In the genomic region with DNA sequence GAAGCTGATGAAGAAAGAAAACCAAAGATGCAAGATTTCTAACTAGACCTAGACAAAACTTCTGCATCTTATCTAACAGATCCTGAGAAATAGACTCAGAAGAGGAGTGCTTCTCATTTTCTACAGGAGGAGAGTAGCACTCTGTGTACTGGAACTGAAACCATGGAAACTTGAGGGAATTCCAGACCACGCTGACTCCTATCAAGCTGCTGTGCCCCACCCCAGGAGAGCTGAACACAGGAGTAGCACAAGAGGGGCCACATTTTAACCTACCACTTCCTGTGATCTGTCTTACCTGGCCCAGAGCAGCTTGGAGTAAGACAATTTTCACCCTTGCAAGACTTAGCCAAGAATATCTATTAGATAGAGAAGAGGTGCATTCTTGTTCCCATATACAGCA, we compare ENCODE assay signal across 19 cellular contexts.
DNase-seq lines count a peak whose midpoint lies in the region; ATAC-seq and TF ChIP-seq lines count a peak whose summit lies in the region.
"Had no signal": no experiment of that assay in that cellular context is flagged by ENCODE, and none has a peak within 500 bp of the region (broad histone marks: within the 10 kb centered on the region; RNA-seq: fewer than 3 reads in every experiment).

No MANE protein-coding gene starts in this region.

- no peak for TF ChIP-seq CTCF in IMR-90 (conservative IDR thresholded peaks at IDR 0.05; ENCODE audit: low read depth, low read length)

- no peak overlapping the region for H4K8ac ChIP-seq in IMR-90 (ENCODE audit: low read depth in 2 of 2, low read length in 2 of 2)
- no peak overlapping the region for H4K8ac ChIP-seq in mesendoderm (ENCODE audit: low read depth, low read length)

- H3K4ac ChIP-seq in IMR-90 (ENCODE audit: low read depth, low read length) (no peak overlapping the region), mesendoderm (ENCODE audit: low read depth, low read length) (no peak overlapping the region)

- WGBS in IMR-90 (ENCODE audit: extremely low coverage in 2 of 2, insufficient read length in 1 of 2), 2 experiments = no CpG with 5 or more reads among the region's 1 CpG
- WGBS in mesendoderm (ENCODE audit: extremely low coverage, insufficient coverage, low lambda C conversion rate) = no CpG with 5 or more reads among the region's 1 CpG

- no peak for TF ChIP-seq POLR2A in IMR-90 (IDR thresholded peaks at IDR 0.05; ENCODE audit: low read depth, low read length)

- H3K27me3 ChIP-seq in IMR-90 (ENCODE audit: control insufficient read depth, insufficient read depth, low read length) (no peaks in the 10 kb centered on the region), mesendoderm (ENCODE audit: insufficient read depth, low read length, poor library complexity) (no peaks in the 10 kb centered on the region)
- H3K27me3 ChIP-seq: gastroesophageal sphincter had no signal

- CTCF ChIA-PET in IMR-90 (lab: Yijun Ruan, JAX) = no interaction called here

- TF ChIP-seq RAD21 in IMR-90 (IDR thresholded peaks at IDR 0.05; ENCODE audit: low read length) = no peak

- H3K79me1 ChIP-seq in IMR-90 (ENCODE audit: low read depth in 1 of 2, low read length in 2 of 2) (peaks cover 4 to 7% of the 10 kb centered on the region in 2 experiments; a peak in 3 of 4 replicates), mesendoderm (ENCODE audit: low read length) (no peaks in the 10 kb centered on the region)

- no peaks in the 10 kb centered on the region for H3K79me2 ChIP-seq in mesendoderm (ENCODE audit: control insufficient read depth, insufficient read depth, low read length)

- H3K36me3 ChIP-seq in IMR-90 (ENCODE audit: control insufficient read depth, insufficient read depth, low read length) (no peaks in the 10 kb centered on the region), mesendoderm (ENCODE audit: control insufficient read depth, insufficient read depth, low read length) (no peaks in the 10 kb centered on the region)
- H3K36me3 ChIP-seq: gastroesophageal sphincter, thoracic aorta had no signal

- peaks cover 10% of the 10 kb centered on the region for H3K4me1 ChIP-seq in IMR-90 (ENCODE audit: control insufficient read depth, insufficient read depth, low read length)
- H3K4me1 ChIP-seq in mesendoderm (ENCODE audit: control insufficient read depth, low read depth, low read length) = no peaks in the 10 kb centered on the region

- no peaks in the 10 kb centered on the region for H3K9me3 ChIP-seq in IMR-90 (ENCODE audit: control insufficient read depth, insufficient read depth, low read length)
- H3K9me3 ChIP-seq: gastroesophageal sphincter, thoracic aorta had no signal

- in situ Hi-C loops in IMR-90 (cut with MboI; ENCODE audit: low sequenced_read_pairs) = no loop called here

- H3K56ac ChIP-seq in IMR-90 (ENCODE audit: extremely low read depth, insufficient read depth, low read length) (no peak overlapping the region), mesendoderm (ENCODE audit: low read length) (no peak overlapping the region)

- H3K18ac ChIP-seq in IMR-90 (ENCODE audit: low read depth, low read length) (no peak overlapping the region), mesendoderm (ENCODE audit: low read length) (no peak overlapping the region)

- H2BK120ac ChIP-seq in IMR-90 (ENCODE audit: low read depth, low read length) (no peak overlapping the region), mesendoderm (ENCODE audit: low read depth, low read length) (no peak overlapping the region)

- no peak overlapping the region for H2BK20ac ChIP-seq in IMR-90 (ENCODE audit: low read depth, low read length)

- H3K4me2 ChIP-seq in IMR-90 (ENCODE audit: low read depth, low read length) (no peak overlapping the region), mesendoderm (ENCODE audit: low read length) (no peak overlapping the region)
- H3K4me2 ChIP-seq: GM23338 had no signal

- no peak overlapping the region for H3K27ac ChIP-seq in IMR-90 (ENCODE audit: insufficient read depth, low read length)
- no peak overlapping the region for H3K27ac ChIP-seq in mesendoderm (ENCODE audit: low read depth, low read length)
- H3K27ac ChIP-seq: gastroesophageal sphincter, thoracic aorta had no signal

- H4K5ac ChIP-seq in IMR-90 (ENCODE audit: low read depth, low read length) = peak overlapping the region; percentile 8; the same call in 1 of the 2 replicates
- H4K5ac ChIP-seq in mesendoderm (ENCODE audit: low read length) = no peak overlapping the region

- H3K9me1 ChIP-seq in IMR-90 (ENCODE audit: insufficient read depth, low read length) = no peaks in the 10 kb centered on the region; the same call in 1 of the 2 replicates

- POLR2A ChIA-PET in IMR-90 (lab: Charles Lee; ENCODE audit: unreplicated experiment) = no interaction called here

- intact Hi-C loops in IMR-90 (cut with micrococcal nuclease) = loop anchor here (5.0 kb wide), 1 partner anchor 70 kb away; no protein-coding TSS in a partner anchor

- no peak overlapping the region for H3K14ac ChIP-seq in IMR-90 (replicated peaks; ENCODE audit: low read depth, low read length)

- dilution Hi-C loops in IMR-90 (cut with HindIII; ENCODE audit: low sequenced_read_pairs, unreplicated experiment) = no loop called here

- ATAC-seq in IMR-90 (ENCODE audit: low read depth) (no peak), GM21619 (IDR thresholded peaks at IDR 0.05; ENCODE audit: unreplicated experiment) (no peak)
- ATAC-seq: gastroesophageal sphincter, GM23338, left colon, T-cell had no signal

- no peak overlapping the region for H3K23ac ChIP-seq in IMR-90 (ENCODE audit: low read depth, low read length)
- H3K23ac ChIP-seq in mesendoderm (ENCODE audit: low read length) = no peak overlapping the region

- no peak overlapping the region for H2AFZ ChIP-seq in IMR-90 (replicated peaks; ENCODE audit: low read length, poor library complexity)
- H2AFZ ChIP-seq: GM23338 had no signal

- no peak overlapping the region for H3K4me3 ChIP-seq in IMR-90 (ENCODE audit: insufficient read depth, low read depth, low read length)
- H3K4me3 ChIP-seq in mesendoderm (ENCODE audit: low read length) = no peak overlapping the region
- H3K4me3 ChIP-seq: gastroesophageal sphincter, GM23338, thoracic aorta had no signal

- H2AK9ac ChIP-seq in IMR-90 (replicated peaks; ENCODE audit: low read depth, low read length, poor library complexity) = no peak overlapping the region

- DNase-seq in AG20443 (ENCODE audit: low spot score) = peak; percentile 73
- DNase-seq in IMR-90 = peak; percentile 52
- peak; percentile 20 for DNase-seq in dedifferentiated amniotic fluid mesenchymal stem cell (ENCODE audit: extremely low spot score)
- peak; percentile 56 for DNase-seq in mesendoderm
- no peak for DNase-seq in activated T-cell treated with anti-CD3 and anti-CD28 coated beads for 4 hours
- no peak for DNase-seq in stimulated activated CD4-positive, alpha-beta T cell treated with anti-CD3 and anti-CD28 coated beads, Interleukin-2, amount 100 ng/mL, for 24 hours
- DNase-seq in NCI-H1048 (lab: John Stamatoyannopoulos, UW) = no peak
- DNase-seq: anterior cingulate cortex, cortex of kidney, EL, left colon, NCI-H1417, NCI-H526, SHP77, T-cell had no signal

- H2AK5ac ChIP-seq in IMR-90 (ENCODE audit: low read depth, low read length) = no peak overlapping the region
- H2AK5ac ChIP-seq in mesendoderm (ENCODE audit: low read length) = no peak overlapping the region

- BruUV-seq in IMR-90 (replicated peaks; lab: Mats Ljungman, UMichigan) = no TSS peak

- H4K20me1 ChIP-seq in IMR-90 (ENCODE audit: insufficient read depth, low read length) = no peaks in the 10 kb centered on the region

- H3K9ac ChIP-seq in IMR-90 (ENCODE audit: low read depth, low read length) (no peak overlapping the region), mesendoderm (ENCODE audit: low read length) (no peak overlapping the region)

- H2BK5ac ChIP-seq in IMR-90 (ENCODE audit: low read depth, low read length, poor library complexity, severe bottlenecking) (no peak overlapping the region), mesendoderm (ENCODE audit: low read length) (no peak overlapping the region)

- no peak overlapping the region for H2BK15ac ChIP-seq in IMR-90 (ENCODE audit: low read depth, low read length)
- no peak overlapping the region for H2BK15ac ChIP-seq in mesendoderm (replicated peaks; ENCODE audit: low read depth)

- no peak overlapping the region for H4K91ac ChIP-seq in IMR-90 (ENCODE audit: insufficient read depth, low read depth, low read length)

TF ChIP-seq in IMR-90, 13 proteins besides CTCF, POLR2A, EP300 and RAD21:
- TF ChIP-seq RCOR1 (IDR thresholded peaks at IDR 0.05; ENCODE audit: insufficient replicate concordance, low read length) = no peak
- TF ChIP-seq FOS (IDR thresholded peaks at IDR 0.05; ENCODE audit: low read depth, low read length) = no peak
- no peak for TF ChIP-seq ELK1 (IDR thresholded peaks at IDR 0.05; ENCODE audit: borderline replicate concordance, low read depth, low read length)
- TF ChIP-seq NFE2L2 (IDR thresholded peaks at IDR 0.05; ENCODE audit: low read depth, low read length) = no peak
- no peak for TF ChIP-seq MAFK (IDR thresholded peaks at IDR 0.05; ENCODE audit: low read depth, low read length)
- TF ChIP-seq MAZ (IDR thresholded peaks at IDR 0.05; ENCODE audit: borderline replicate concordance, low read depth, low read length) = no peak
- TF ChIP-seq CHD1 (IDR thresholded peaks at IDR 0.05; ENCODE audit: low read depth, low read length) = no peak
- no peak for TF ChIP-seq SMC3 (IDR thresholded peaks at IDR 0.05; ENCODE audit: low read depth, low read length)
TF ChIP-seq in IMR-90: peak in this region for 0.

Comparison
In these comparisons a context has a peak if more than half of its experiments do, and no peak if none do; other contexts are left out.
1. DNase-seq: peak in AG20443 (single experiment), IMR-90 (single experiment), dedifferentiated amniotic fluid mesenchymal stem cell (single experiment) and mesendoderm (single experiment); none in activated T-cell treated with anti-CD3 and anti-CD28 coated beads for 4 hours (single experiment), stimulated activated CD4-positive, alpha-beta T cell treated with anti-CD3 and anti-CD28 coated beads, Interleukin-2, amount 100 ng/mL, for 24 hours (0 of 2) and NCI-H1048 (single experiment).